In genomic region chr19:8308891-8309291, GRCh38 we compare ENCODE assay signal across 8 cellular contexts. TPM values are rescaled to one million over a fixed set of nuclear protein-coding genes. Genes with fewer than 3 reads are reported as not detected.
DNase-seq lines count a peak whose midpoint lies in the region; ATAC-seq and TF ChIP-seq lines count a peak whose summit lies in the region.

No MANE protein-coding gene starts in this region.

- H3K9me3 ChIP-seq in tibial nerve: no peaks in the 10 kb centered on the region

- TF ChIP-seq CTCF in brain (conservative IDR thresholded peaks at IDR 0.05) (no peak), tibial nerve (IDR thresholded peaks at IDR 0.05) (no peak)

- no peak for TF ChIP-seq EP300 in tibial nerve (IDR thresholded peaks at IDR 0.05)

- peaks cover 6% of the 10 kb centered on the region for H3K27me3 Mint-ChIP-seq in brain
- H3K27me3 Mint-ChIP-seq in memory B cell: no peaks in the 10 kb centered on the region

- H3K4me3 Mint-ChIP-seq in brain (peak overlapping the region; percentile 91 to 98 (median 94)), memory B cell (peak overlapping the region; percentile 87)

- peak overlapping the region; percentile 2 to 90 (median 71) for H3K27ac Mint-ChIP-seq in brain
- H3K27ac Mint-ChIP-seq in memory B cell: peak overlapping the region; percentile 60

- peaks cover 0 to 55% (median 10%) of the 10 kb centered on the region in 3 donors for H3K36me3 ChIP-seq in tibial nerve

- H3K27ac ChIP-seq in tibial nerve: peak overlapping the region in 2 of 4 donors; percentile 79 to 82

- WGBS in tibial nerve, 2 donors: 55 to 70% methylated on average over 17 of the region's 17 CpGs

- peaks cover 0 to 40% (median 17%) of the 10 kb centered on the region in 4 donors for H3K4me1 ChIP-seq in tibial nerve

- peaks cover 49% of the 10 kb centered on the region for H3K36me3 Mint-ChIP-seq in brain
- peaks cover 8% of the 10 kb centered on the region for H3K36me3 Mint-ChIP-seq in memory B cell

- TF ChIP-seq POLR2A in tibial nerve (IDR thresholded peaks at IDR 0.05): no peak

- no peaks in the 10 kb centered on the region for H3K27me3 ChIP-seq in tibial nerve

- H3K4me1 Mint-ChIP-seq in brain (peaks cover 61% of the 10 kb centered on the region), memory B cell (peaks cover 13% of the 10 kb centered on the region)

- no peaks in the 10 kb centered on the region for H3K9me3 Mint-ChIP-seq in brain
- no peaks in the 10 kb centered on the region for H3K9me3 Mint-ChIP-seq in memory B cell

- peak; percentile 2 for DNase-seq in activated CD4-positive, alpha-beta T cell treated with anti-CD3 and anti-CD28 coated beads for 48 hours
- DNase-seq in activated CD4-positive, alpha-beta T cell treated with anti-CD3 and anti-CD28 coated beads, Interleukin-2, amount 50 U/mL, for 4 hours: no peak
- DNase-seq in memory B cell (ENCODE audit: low spot score in 2 of 2) (peak in 1 of 2 donors; percentile 9), tibial nerve (ENCODE audit: low spot score in 2 of 2) (peak in 1 of 2 donors; percentile 9), DMS153 (lab: John Stamatoyannopoulos, UW) (no peak), dedifferentiated amniotic fluid mesenchymal stem cell (ENCODE audit: extremely low spot score) (no peak), NCI-H1417 treated with DMSO at 0.1 percent for 48 hours (lab: John Stamatoyannopoulos, UW) (no peak)

- ATAC-seq in memory B cell (ENCODE audit: low read depth): no peak

- H3K4me3 ChIP-seq in tibial nerve: peak overlapping the region; percentile 39 to 84 (median 72)

RNA-seq across cellular contexts. Expression of gene CD320, which starts 0.7 kb away (rescaled TPM):
- polyA plus RNA-seq in brain (ENCODE audit: insufficient read depth, low read depth, low replicate concordance): 131 TPM
- 100 to 1,000 TPM in 1 of 4 donors, 10 to 100 TPM in 3; 64.7 to 109 (median 83.9) TPM for total RNA-seq in tibial nerve

RNA-seq across cellular contexts. Expression of gene NDUFA7, which starts 12.3 kb away (rescaled TPM):
- polyA plus RNA-seq in brain (ENCODE audit: insufficient read depth, low read depth, low replicate concordance): 370 TPM
- total RNA-seq in tibial nerve: 10 to 100 TPM in 3 of 4 donors, 1 to 10 TPM in 1; 4.5 to 22.1 (median 16.0) TPM

RNA-seq across cellular contexts. Expression of gene RPS28, which starts 12.4 kb away (rescaled TPM):
- 2,519 TPM for polyA plus RNA-seq in brain (ENCODE audit: insufficient read depth, low read depth, low replicate concordance)
- total RNA-seq in tibial nerve: 100 to 1,000 TPM; 398 to 559 (median 412) TPM

RNA-seq across cellular contexts. Expression of gene KANK3, which starts 34.2 kb away (rescaled TPM):
- 3.2 TPM for polyA plus RNA-seq in brain (ENCODE audit: insufficient read depth, low read depth, low replicate concordance)
- 10 to 100 TPM; 13.8 to 34.8 (median 20.1) TPM for total RNA-seq in tibial nerve

RNA-seq across cellular contexts. Expression of gene ANGPTL4, which starts 55.1 kb away (rescaled TPM):
- 23.4 TPM for polyA plus RNA-seq in brain (ENCODE audit: insufficient read depth, low read depth, low replicate concordance)
- 100 to 1,000 TPM in 1 of 4 donors, 10 to 100 TPM in 3; 52.2 to 256 (median 75.6) TPM for total RNA-seq in tibial nerve
